Comparison of ENCODE assay signal across 1 cellular context in genomic region chr4:6755088-6755753, GRCh38.
A peak's percentile ranks its signal among the peaks of the same experiment; 100 is the strongest.
TF ChIP-seq lines count a peak whose summit lies in the region.

No MANE protein-coding gene starts in this region.

TF ChIP-seq in HepG2, 621 proteins besides CTCF, POLR2A, EP300 and RAD21 (continues in another document):
- TF ChIP-seq ATAD3A (CRISPR knock-in tag; IDR thresholded peaks at IDR 0.05) (no peak), ZFP36L1 (CRISPR knock-in tag; IDR thresholded peaks at IDR 0.05) (peak; percentile 98), ZNF580 (CRISPR knock-in tag; IDR thresholded peaks at IDR 0.05; ENCODE audit: borderline replicate concordance, low read depth) (peak; percentile 83; the same call in 1 of the 2 replicates), ZNF800 (CRISPR knock-in tag; IDR thresholded peaks at IDR 0.05) (peak; percentile 58; the same call in 1 of the 2 replicates), NFIC (IDR thresholded peaks at IDR 0.05; ENCODE audit: low read length) (no peak), ZMYM3 (CRISPR knock-in tag; IDR thresholded peaks at IDR 0.05) (peak; percentile 96), ZNF614 (CRISPR knock-in tag; IDR thresholded peaks at IDR 0.05; ENCODE audit: borderline replicate concordance) (peak; percentile 89), ZNF562 (CRISPR knock-in tag; IDR thresholded peaks at IDR 0.05; ENCODE audit: borderline replicate concordance) (no peak), ZNF441 (CRISPR knock-in tag; IDR thresholded peaks at IDR 0.05; ENCODE audit: borderline replicate concordance) (peak; percentile 50; the same call in 1 of the 2 replicates), ATF2 (CRISPR knock-in tag; IDR thresholded peaks at IDR 0.05) (peak; percentile 84; the same call in 1 of the 2 replicates), HINFP (CRISPR knock-in tag; IDR thresholded peaks at IDR 0.05; ENCODE audit: low read depth) (peak; percentile 89; the same call in 1 of the 2 replicates), HOXA7 (CRISPR knock-in tag; IDR thresholded peaks at IDR 0.05) (no peak), HDAC1 (CRISPR knock-in tag; IDR thresholded peaks at IDR 0.05) (peak; percentile 90), ZNF629 (CRISPR knock-in tag; conservative IDR thresholded peaks at IDR 0.05) (no peak; the same call in 1 of the 2 replicates), ATF5 (CRISPR knock-in tag; IDR thresholded peaks at IDR 0.05; ENCODE audit: low read depth) (no peak), KAT8 (CRISPR knock-in tag; IDR thresholded peaks at IDR 0.05) (peak; percentile 77), ZNF33B (CRISPR knock-in tag; IDR thresholded peaks at IDR 0.05) (no peak), SKIL (CRISPR knock-in tag; IDR thresholded peaks at IDR 0.05; ENCODE audit: borderline replicate concordance) (peak; percentile 99), ZNF33A (CRISPR knock-in tag; IDR thresholded peaks at IDR 0.05; ENCODE audit: borderline replicate concordance) (no peak), JUND (CRISPR knock-in tag; IDR thresholded peaks at IDR 0.05) (peak; percentile 65), GTF3A (CRISPR knock-in tag; conservative IDR thresholded peaks at IDR 0.05) (no peak), ZNF513 (CRISPR knock-in tag; conservative IDR thresholded peaks at IDR 0.05) (no peak), ZNF883 (CRISPR knock-in tag; IDR thresholded peaks at IDR 0.05; ENCODE audit: not compliant biosample characterization) (peak; percentile 26), NR1H2 (CRISPR knock-in tag; IDR thresholded peaks at IDR 0.05; ENCODE audit: borderline replicate concordance, low read depth) (0 out of 2 replicates have a peak, but pooled peaks have one; percentile 43), ZBTB2 (CRISPR knock-in tag; IDR thresholded peaks at IDR 0.05; ENCODE audit: low read depth) (no peak), TBX3 (IDR thresholded peaks at IDR 0.05; ENCODE audit: borderline replicate concordance) (peak; percentile 19; the same call in 1 of the 2 replicates), ZNF335 (CRISPR knock-in tag; IDR thresholded peaks at IDR 0.05) (peak; percentile 82), MED1 (CRISPR knock-in tag; IDR thresholded peaks at IDR 0.05) (peak; percentile 96), TP53 (CRISPR knock-in tag; conservative IDR thresholded peaks at IDR 0.05) (no peak), ZNF577 (CRISPR knock-in tag; IDR thresholded peaks at IDR 0.05; ENCODE audit: borderline replicate concordance, low read depth) (no peak), ZNF564 (CRISPR knock-in tag; IDR thresholded peaks at IDR 0.05) (0 out of 2 replicates have a peak, but pooled peaks have one; percentile 43), XRCC5 (optimal IDR thresholded peaks at IDR 0.05; ENCODE audit: low read length) (peak; percentile 48), ZBTB14 (CRISPR knock-in tag; IDR thresholded peaks at IDR 0.05) (no peak), ATF6 (CRISPR knock-in tag; conservative IDR thresholded peaks at IDR 0.05) (no peak), ZNF598 (CRISPR knock-in tag; IDR thresholded peaks at IDR 0.05; ENCODE audit: borderline replicate concordance) (no peak), ZNF414 (CRISPR knock-in tag; IDR thresholded peaks at IDR 0.05) (0 out of 2 replicates have a peak, but pooled peaks have one; percentile 49), ZMYM4 (CRISPR knock-in tag; IDR thresholded peaks at IDR 0.05) (peak; percentile 83), TAF15 (IDR thresholded peaks at IDR 0.05; ENCODE audit: low read depth, low read length, poor library complexity, severe bottlenecking) (no peak), AFF4 (CRISPR knock-in tag; IDR thresholded peaks at IDR 0.05) (no peak), CHCHD3 (CRISPR knock-in tag; IDR thresholded peaks at IDR 0.05) (no peak), ZBTB7B (CRISPR knock-in tag; IDR thresholded peaks at IDR 0.05) (peak; percentile 93), RXRB (CRISPR knock-in tag; IDR thresholded peaks at IDR 0.05; ENCODE audit: borderline replicate concordance) (peak; percentile 98), ZFP37 (CRISPR knock-in tag; IDR thresholded peaks at IDR 0.05; ENCODE audit: borderline replicate concordance) (peak; percentile 91), ZNF761 (CRISPR knock-in tag; conservative IDR thresholded peaks at IDR 0.05) (0 out of 2 replicates have a peak, but pooled peaks have one; percentile 24)
